In genomic region chr5:92941806-92942205, GRCh38 we compare ENCODE assay signal across 13 cellular contexts.
"Had no signal": no experiment of that assay in that cellular context is flagged by ENCODE, and none has a peak within 500 bp of the region (broad histone marks: within the 10 kb centered on the region; RNA-seq: fewer than 3 reads in every experiment).

No MANE protein-coding gene starts in this region.

- H3K4me3 Mint-ChIP-seq: activated naive CD4-positive, alpha-beta T cell treated with anti-CD3 and anti-CD28 coated beads, Interleukin-2, amount 50 U/mL, for 24 hours; activated T-cell treated with anti-CD3 and anti-CD28 coated beads, Interleukin-2, amount 50 U/mL, for 72 hours; stimulated activated effector memory CD8-positive, alpha-beta T cell treated with anti-CD3 and anti-CD28 coated beads, Interleukin-12 subunit alpha, Interleukin-12 subunit beta, amount 100 ng/mL, for 72 hours; T-helper 1 cell treated with Interleukin-12 subunit alpha and Interleukin-12 subunit beta and Interleukin-4 antibody, amounts not matched to agents 30 μg/mL and 1 μg/mL, for 36 hours; type B pancreatic cell had no signal

- H3K4me1 Mint-ChIP-seq: activated naive CD4-positive, alpha-beta T cell treated with anti-CD3 and anti-CD28 coated beads, Interleukin-2, amount 50 U/mL, for 24 hours; stimulated activated effector memory CD8-positive, alpha-beta T cell treated with anti-CD3 and anti-CD28 coated beads, Interleukin-12 subunit alpha, Interleukin-12 subunit beta, amount 100 ng/mL, for 72 hours had no signal

- DNase-seq: activated CD4-positive, CD25-positive, alpha-beta regulatory T cell treated with anti-CD3 and anti-CD28 coated beads, Interleukin-2, amount 50 U/mL, for 72 hours; activated effector memory CD4-positive, alpha-beta T cell treated with anti-CD3 and anti-CD28 coated beads, Interleukin-2, amount 50 U/mL, for 16 hours; activated T-cell treated with anti-CD3 and anti-CD28 coated beads, Interleukin-2, amount 50 U/mL, for 72 hours; gastrocnemius medialis; head of caudate nucleus; ovary; sigmoid colon; stimulated activated CD4-positive, alpha-beta T cell treated with anti-CD3 and anti-CD28 coated beads, Interleukin-4, amount 100 ng/mL, for 24 hours; stomach had no signal

- ATAC-seq: activated T-cell treated with anti-CD3 and anti-CD28 coated beads, Interleukin-2, amount 50 U/mL, for 72 hours; gastrocnemius medialis; stimulated activated effector memory CD8-positive, alpha-beta T cell treated with anti-CD3 and anti-CD28 coated beads, Interleukin-12 subunit alpha, Interleukin-12 subunit beta, amount 100 ng/mL, for 72 hours had no signal

- H3K9me3 Mint-ChIP-seq: activated naive CD4-positive, alpha-beta T cell treated with anti-CD3 and anti-CD28 coated beads, Interleukin-2, amount 50 U/mL, for 24 hours; stimulated activated effector memory CD8-positive, alpha-beta T cell treated with anti-CD3 and anti-CD28 coated beads, Interleukin-12 subunit alpha, Interleukin-12 subunit beta, amount 100 ng/mL, for 72 hours; T-helper 1 cell treated with Interleukin-12 subunit alpha and Interleukin-12 subunit beta and Interleukin-4 antibody, amounts not matched to agents 30 μg/mL and 1 μg/mL, for 36 hours; type B pancreatic cell had no signal

- H3K27me3 Mint-ChIP-seq: activated naive CD4-positive, alpha-beta T cell treated with anti-CD3 and anti-CD28 coated beads, Interleukin-2, amount 50 U/mL, for 24 hours; type B pancreatic cell had no signal

- H3K36me3 Mint-ChIP-seq: activated naive CD4-positive, alpha-beta T cell treated with anti-CD3 and anti-CD28 coated beads, Interleukin-2, amount 50 U/mL, for 24 hours; stimulated activated effector memory CD8-positive, alpha-beta T cell treated with anti-CD3 and anti-CD28 coated beads, Interleukin-12 subunit alpha, Interleukin-12 subunit beta, amount 100 ng/mL, for 72 hours; type B pancreatic cell had no signal

- H3K27ac Mint-ChIP-seq: activated naive CD4-positive, alpha-beta T cell treated with anti-CD3 and anti-CD28 coated beads, Interleukin-2, amount 50 U/mL, for 24 hours; activated T-cell treated with anti-CD3 and anti-CD28 coated beads, Interleukin-2, amount 50 U/mL, for 72 hours; stimulated activated effector memory CD8-positive, alpha-beta T cell treated with anti-CD3 and anti-CD28 coated beads, Interleukin-12 subunit alpha, Interleukin-12 subunit beta, amount 100 ng/mL, for 72 hours; T-helper 1 cell treated with Interleukin-12 subunit alpha and Interleukin-12 subunit beta and Interleukin-4 antibody, amounts not matched to agents 30 μg/mL and 1 μg/mL, for 36 hours; type B pancreatic cell had no signal
